ENCODE assay signal across 2 cellular contexts in genomic region chr4:186852078-186852420, GRCh38.
TF ChIP-seq lines count a peak whose summit lies in the region.

No MANE protein-coding gene starts in this region.

TF ChIP-seq in IMR-90, 13 proteins besides CTCF, POLR2A, EP300 and RAD21:
- TF ChIP-seq MAFK (IDR thresholded peaks at IDR 0.05; ENCODE audit: low read depth, low read length) = peak; percentile 63
- TF ChIP-seq MAZ (IDR thresholded peaks at IDR 0.05; ENCODE audit: borderline replicate concordance, low read depth, low read length) = no peak

TF ChIP-seq in K562, 482 proteins besides CTCF, POLR2A, EP300 and RAD21:
- TF ChIP-seq MTA3 (IDR thresholded peaks at IDR 0.05; ENCODE audit: borderline replicate concordance) (no peak), ZNF316 (IDR thresholded peaks at IDR 0.05) (peak; percentile 97), MAFG (tag; conservative IDR thresholded peaks at IDR 0.05) (peak; percentile 84), MAFK (IDR thresholded peaks at IDR 0.05; ENCODE audit: low read length) (peak; percentile 81), SNRNP70 (optimal IDR thresholded peaks at IDR 0.05; ENCODE audit: low read depth, low read length) (no peak), FOXJ3 (CRISPR knock-in tag; IDR thresholded peaks at IDR 0.05) (no peak), C11orf30 (IDR thresholded peaks at IDR 0.05; ENCODE audit: low read depth) (peak; percentile 93), PRDM10 (IDR thresholded peaks at IDR 0.05; ENCODE audit: partially characterized antibody) (peak; percentile 17), NFE2 (IDR thresholded peaks at IDR 0.05; ENCODE audit: low read depth) (peak; percentile 31; the same call in 1 of the 2 replicates), MAFF (IDR thresholded peaks at IDR 0.05; ENCODE audit: low read length) (peak; percentile 87)
